In the genomic region with DNA sequence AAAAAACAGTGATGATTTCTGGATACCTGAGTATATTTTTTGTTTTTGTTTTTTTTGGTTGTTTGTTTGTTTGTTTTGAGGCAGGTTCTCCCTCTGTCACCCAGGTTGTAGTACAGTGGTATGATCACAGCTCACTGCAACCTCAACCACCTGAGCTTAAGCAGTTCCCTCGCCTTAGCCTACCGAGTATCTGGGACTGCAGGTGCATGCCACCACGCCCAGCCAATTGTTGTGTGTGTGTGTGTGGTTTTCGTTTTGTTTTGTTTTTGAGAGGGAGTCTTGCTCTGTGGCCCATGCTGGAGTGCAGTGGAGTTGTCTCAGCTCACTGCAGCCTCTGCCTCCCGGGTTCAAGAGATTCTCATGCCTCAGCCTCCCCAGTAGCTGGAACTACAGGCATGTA, we compare ENCODE assay signal across 23 cellular contexts. TPM values are rescaled to one million over a fixed set of nuclear protein-coding genes. Genes with fewer than 3 reads are reported as not detected.
DNase-seq lines count a peak whose midpoint lies in the region; ATAC-seq, FAIRE-seq and TF ChIP-seq lines count a peak whose summit lies in the region.
"Had no signal": no experiment of that assay in that cellular context is flagged by ENCODE, and none has a peak within 500 bp of the region (broad histone marks: within the 10 kb centered on the region; RNA-seq: fewer than 3 reads in every experiment).

No MANE protein-coding gene starts in this region.

- H3K4me1 Mint-ChIP-seq in activated CD8-positive, alpha-beta memory T cell treated with anti-CD3 and anti-CD28 coated beads, Interleukin-2, amount 10 ng/mL, durations not matched to agents 7 days and 5 days: peaks cover 26% of the 10 kb centered on the region

- SMC1A ChIA-PET in GM12878 (lab: Charles Lee; ENCODE audit: uncharacterized antibody, unreplicated experiment): interaction anchor here (1.0 to 1.4 kb wide), 3 partner anchors 27 to 91 kb away, joined by 3 to 5 read pairs (median 4); no protein-coding TSS in a partner anchor

- TF ChIP-seq EP300 in GM12878 (IDR thresholded peaks at IDR 0.05; ENCODE audit: borderline replicate concordance in 1 of 2, control insufficient read depth in 1 of 2, low read depth in 2 of 2, low read length in 2 of 2): no peak

- H3K27ac ChIP-seq in OCI-LY1 (ENCODE audit: low read depth, low read length, poor library complexity, severe bottlenecking) (peak overlapping the region; percentile 57), GM12878 (ENCODE audit: control insufficient read depth, insufficient read depth) (no peak overlapping the region), mesenchymal stem cell (ENCODE audit: low read length, poor library complexity, severe bottlenecking) (no peak overlapping the region)
- H3K27ac ChIP-seq: adrenal gland; BLaER1 treated with 17β-estradiol and CSF1 and Interleukin-3, amounts not matched to agents 10 nM and 100 nM; HL-60; neutrophil; VCaP had no signal

- no peak overlapping the region for H3K14ac ChIP-seq in mesenchymal stem cell (ENCODE audit: low read length in 2 of 2)

- H3K9me2 ChIP-seq in OCI-LY1 (ENCODE audit: low read depth, low read length): no peaks in the 10 kb centered on the region

- H4K91ac ChIP-seq in mesenchymal stem cell (ENCODE audit: low read length): no peak overlapping the region

- H3K4ac ChIP-seq in mesenchymal stem cell (ENCODE audit: low read depth in 1 of 2, low read length in 2 of 2): no peak overlapping the region

- peak; percentile 18 for ATAC-seq in activated CD8-positive, alpha-beta memory T cell treated with anti-CD3 and anti-CD28 coated beads, Interleukin-2, amount 10 ng/mL, durations not matched to agents 7 days and 5 days
- peak; percentile 22; the same call in 1 of the 3 replicates for ATAC-seq in GM12878
- ATAC-seq: HCT116 had no signal

- H3K79me1 ChIP-seq in mesenchymal stem cell (replicated peaks; ENCODE audit: low read length, poor library complexity, severe bottlenecking): peaks cover 23% of the 10 kb centered on the region

- BruUV-seq in GM12878 (replicated peaks; lab: Mats Ljungman, UMichigan): no TSS peak

- FAIRE-seq in GM12878 (lab: Jason Lieb, UNC): no peak
- FAIRE-seq: A204.1, bronchial epithelial cell, endometrium had no signal

- TF ChIP-seq RAD21 in GM12878 (IDR thresholded peaks at IDR 0.05; ENCODE audit: insufficient read depth, low read depth, low read length): no peak

- no peak overlapping the region for H2AK5ac ChIP-seq in mesenchymal stem cell (ENCODE audit: low read length, severe bottlenecking)

- no peaks in the 10 kb centered on the region for H3K27me3 Mint-ChIP-seq in activated CD8-positive, alpha-beta memory T cell treated with anti-CD3 and anti-CD28 coated beads, Interleukin-2, amount 10 ng/mL, durations not matched to agents 7 days and 5 days

- H3K9me3 Mint-ChIP-seq in activated CD8-positive, alpha-beta memory T cell treated with anti-CD3 and anti-CD28 coated beads, Interleukin-2, amount 10 ng/mL, durations not matched to agents 7 days and 5 days (ENCODE audit: low read depth): no peaks in the 10 kb centered on the region
- H3K9me3 Mint-ChIP-seq: immature natural killer cell had no signal

- H3K9ac ChIP-seq in OCI-LY1 (ENCODE audit: low read length) (no peak overlapping the region), GM12878 (ENCODE audit: control insufficient read depth, insufficient read depth, low read length) (no peak overlapping the region), skeletal muscle satellite cell (ENCODE audit: low read depth, low read length) (no peak overlapping the region), mesenchymal stem cell (ENCODE audit: low read length) (no peak overlapping the region)
- H3K9ac ChIP-seq: BLaER1 treated with 17β-estradiol and CSF1 and Interleukin-3, amounts not matched to agents 10 nM and 100 nM had no signal

- TF ChIP-seq POLR2A in GM12878 (IDR thresholded peaks at IDR 0.05; ENCODE audit: low read depth, low read length): no peak

- RAD21 ChIA-PET in GM12878 (lab: Charles Lee; ENCODE audit: unreplicated experiment): interaction anchor here (1.0 kb wide), 2 partner anchors 41 to 131 kb away, joined by 3 read pairs; no protein-coding TSS in a partner anchor

- no peak for TF ChIP-seq CTCF in OCI-LY1 (IDR thresholded peaks at IDR 0.05; ENCODE audit: low read length)
- no peak for TF ChIP-seq CTCF in GM12878 (IDR thresholded peaks at IDR 0.05 in 2 of 3, conservative IDR thresholded peaks at IDR 0.05 in 1 of 3; ENCODE audit: control insufficient read depth in 2 of 3, extremely low read depth in 1 of 3, insufficient read depth in 1 of 3, low read depth in 3 of 3, low read length in 3 of 3)

- H3K9me3 ChIP-seq in OCI-LY1 (ENCODE audit: low read length): no peaks in the 10 kb centered on the region
- H3K9me3 ChIP-seq in GM12878 (replicated peaks; ENCODE audit: control insufficient read depth, insufficient read depth, low read length): no peaks in the 10 kb centered on the region
- H3K9me3 ChIP-seq in skeletal muscle satellite cell (replicated peaks; ENCODE audit: low read length): no peaks in the 10 kb centered on the region
- H3K9me3 ChIP-seq in mesenchymal stem cell (ENCODE audit: control insufficient read depth, low read length): no peaks in the 10 kb centered on the region
- H3K9me3 ChIP-seq: adrenal gland; BLaER1 treated with 17β-estradiol and CSF1 and Interleukin-3, amounts not matched to agents 10 nM and 100 nM; neutrophil had no signal

- peak overlapping the region; percentile 83 for H3K27ac Mint-ChIP-seq in activated CD8-positive, alpha-beta memory T cell treated with anti-CD3 and anti-CD28 coated beads, Interleukin-2, amount 10 ng/mL, durations not matched to agents 7 days and 5 days

- in situ Hi-C loops in GM12878 (cut with MboI): no loop called here

- H3K79me2 ChIP-seq in OCI-LY1 (ENCODE audit: insufficient read depth, low read length): no peaks in the 10 kb centered on the region
- peaks cover 2% of the 10 kb centered on the region; the same call in 1 of the 2 replicates for H3K79me2 ChIP-seq in GM12878 (ENCODE audit: control insufficient read depth, insufficient read depth, low read length)

- POLR2A ChIA-PET in GM12878 (lab: Charles Lee): interaction anchor here (0.6 to 1.0 kb wide), 4 partner anchors 12 to 128 kb away, joined by 3 to 4 read pairs (median 3); no protein-coding TSS in a partner anchor

- H3K36me3 Mint-ChIP-seq in activated CD8-positive, alpha-beta memory T cell treated with anti-CD3 and anti-CD28 coated beads, Interleukin-2, amount 10 ng/mL, durations not matched to agents 7 days and 5 days: peaks cover 1% of the 10 kb centered on the region
- H3K36me3 Mint-ChIP-seq: immature natural killer cell had no signal

- H3K27me3 ChIP-seq in OCI-LY1 (ENCODE audit: insufficient read depth, low read length): no peaks in the 10 kb centered on the region
- no peaks in the 10 kb centered on the region for H3K27me3 ChIP-seq in GM12878 (replicated peaks in 1 of 2; ENCODE audit: control insufficient read depth in 2 of 2, insufficient read depth in 2 of 2, low read length in 1 of 2)
- H3K27me3 ChIP-seq in skeletal muscle satellite cell (ENCODE audit: control insufficient read depth, insufficient read depth, low read length): no peaks in the 10 kb centered on the region
- H3K27me3 ChIP-seq in mesenchymal stem cell (ENCODE audit: control insufficient read depth in 1 of 2, insufficient read depth in 1 of 2, low read length in 2 of 2): no peaks in the 10 kb centered on the region
- H3K27me3 ChIP-seq: adrenal gland; BLaER1 treated with 17β-estradiol and CSF1 and Interleukin-3, amounts not matched to agents 10 nM and 100 nM; neutrophil had no signal

- DNase-seq in activated CD8-positive, alpha-beta memory T cell treated with anti-CD3 and anti-CD28 coated beads, Interleukin-2, amount 10 ng/mL, durations not matched to agents 7 days and 5 days: no peak
- no peak for DNase-seq in activated CD8-positive, alpha-beta memory T cell treated with anti-CD3 and anti-CD28 coated beads, Interleukin-2, amount 50 U/mL, for 4 hours
- no peak for DNase-seq in GM12878 (ENCODE audit: low read depth, low spot score)
- no peak for DNase-seq in nucleus accumbens (lab: John Stamatoyannopoulos, UW)
- no peak for DNase-seq in AG08395 (ENCODE audit: low spot score)
- no peak for DNase-seq in mesenchymal stem cell
- DNase-seq: activated CD8-positive, alpha-beta memory T cell treated with anti-CD3 and anti-CD28 coated beads for 24 hours; adrenal gland; NCI-H2171; NCI-H524 treated with DMSO at 0.1 percent for 48 hours; Right ventricle myocardium superior; substantia nigra had no signal

- no peak overlapping the region for H3K18ac ChIP-seq in mesenchymal stem cell (ENCODE audit: low read depth in 1 of 2, low read length in 2 of 2)

- H2BK120ac ChIP-seq in mesenchymal stem cell (ENCODE audit: low read depth, low read length): no peak overlapping the region

- no peak overlapping the region for H4K8ac ChIP-seq in mesenchymal stem cell (ENCODE audit: low read length)

- no peak overlapping the region for H3K4me2 ChIP-seq in OCI-LY1 (ENCODE audit: low read length)
- H3K4me2 ChIP-seq in GM12878 (ENCODE audit: control insufficient read depth, insufficient read depth): no peak overlapping the region
- H3K4me2 ChIP-seq in skeletal muscle satellite cell (ENCODE audit: low read length): peak overlapping the region; percentile 69
- H3K4me2 ChIP-seq in mesenchymal stem cell (ENCODE audit: low read length, poor library complexity, severe bottlenecking): no peak overlapping the region

- no peak overlapping the region for H3K4me3 ChIP-seq in OCI-LY1 (ENCODE audit: low read depth, low read length, poor library complexity, severe bottlenecking)
- H3K4me3 ChIP-seq in GM12878: no peak overlapping the region
- no peak overlapping the region for H3K4me3 ChIP-seq in skeletal muscle satellite cell (ENCODE audit: low read length)
- no peak overlapping the region for H3K4me3 ChIP-seq in mesenchymal stem cell (ENCODE audit: insufficient read depth in 1 of 2, low read depth in 1 of 2, low read length in 2 of 2)
- H3K4me3 ChIP-seq: adrenal gland; BLaER1 treated with 17β-estradiol and CSF1 and Interleukin-3, amounts not matched to agents 10 nM and 100 nM had no signal

- H2AFZ ChIP-seq in OCI-LY1 (ENCODE audit: low read length) (no peak overlapping the region), GM12878 (ENCODE audit: control insufficient read depth, low read depth, low read length) (no peak overlapping the region), mesenchymal stem cell (ENCODE audit: low read depth, low read length) (no peak overlapping the region)

- H4K20me1 ChIP-seq in OCI-LY1 (ENCODE audit: insufficient read depth, low read length): no peaks in the 10 kb centered on the region
- H4K20me1 ChIP-seq in GM12878 (ENCODE audit: control insufficient read depth, insufficient read depth): no peaks in the 10 kb centered on the region

- CTCF ChIA-PET in activated CD8-positive, alpha-beta memory T cell treated with anti-CD3 and anti-CD28 coated beads, Interleukin-2, amount 10 ng/mL, durations not matched to agents 7 days and 5 days (lab: Charles Lee): no interaction called here
- CTCF ChIA-PET in GM12878 (lab: Yijun Ruan, JAX): interaction anchor here (1.3 to 1.4 kb wide), 2 partner anchors 154 to 203 kb away, joined by 3 to 4 read pairs; no protein-coding TSS in a partner anchor

- H3K4me3 Mint-ChIP-seq in activated CD8-positive, alpha-beta memory T cell treated with anti-CD3 and anti-CD28 coated beads, Interleukin-2, amount 10 ng/mL, durations not matched to agents 7 days and 5 days: no peak overlapping the region
- H3K4me3 Mint-ChIP-seq: immature natural killer cell had no signal

- WGBS in GM12878 (ENCODE audit: insufficient coverage, insufficient replicate concordance, low lambda C conversion rate, missing lambda C conversion rate): 66% methylated on average over 5 of the region's 5 CpGs
- WGBS in mesenchymal stem cell: 72% methylated on average over 4 of the region's 5 CpGs

- no peak overlapping the region for H2BK15ac ChIP-seq in mesenchymal stem cell (ENCODE audit: low read depth, poor library complexity, severe bottlenecking)

- peaks cover 27% of the 10 kb centered on the region for H3K4me1 ChIP-seq in OCI-LY1 (ENCODE audit: insufficient read depth, low read length, severe bottlenecking)
- peaks cover 21% of the 10 kb centered on the region for H3K4me1 ChIP-seq in GM12878 (ENCODE audit: control insufficient read depth, insufficient read depth, low read length)
- peaks cover 18% of the 10 kb centered on the region for H3K4me1 ChIP-seq in skeletal muscle satellite cell (ENCODE audit: control insufficient read depth, insufficient read depth, low read length)
- peaks cover 3% of the 10 kb centered on the region for H3K4me1 ChIP-seq in mesenchymal stem cell (ENCODE audit: control insufficient read depth, insufficient read depth, low read depth, low read length)

- no peaks in the 10 kb centered on the region for H3K36me3 ChIP-seq in OCI-LY1 (ENCODE audit: insufficient read depth, low read length)
- no peaks in the 10 kb centered on the region; a peak in 2 of 4 replicates for H3K36me3 ChIP-seq in GM12878 (ENCODE audit: control insufficient read depth in 2 of 2, insufficient read depth in 2 of 2, low read length in 1 of 2)
- H3K36me3 ChIP-seq in skeletal muscle satellite cell (ENCODE audit: insufficient read depth, low read length): no peaks in the 10 kb centered on the region
- peaks cover 0 to 6% of the 10 kb centered on the region in 2 experiments for H3K36me3 ChIP-seq in mesenchymal stem cell (ENCODE audit: control insufficient read depth in 1 of 2, insufficient read depth in 2 of 2, low read depth in 1 of 2, low read length in 2 of 2)
- H3K36me3 ChIP-seq: adrenal gland, neutrophil had no signal

- intact Hi-C loops in GM12878 (cut with micrococcal nuclease; ENCODE audit: unreplicated experiment): no loop called here

- H3K23ac ChIP-seq in mesenchymal stem cell (ENCODE audit: low read length in 2 of 2): no peak overlapping the region

- H2BK5ac ChIP-seq in mesenchymal stem cell (ENCODE audit: low read depth, low read length, poor library complexity, severe bottlenecking): no peak overlapping the region

- no peak overlapping the region for H2BK12ac ChIP-seq in mesenchymal stem cell (ENCODE audit: low read length in 2 of 2)

- H3F3A ChIP-seq in OCI-LY1 (ENCODE audit: insufficient read depth, low read length): no peaks in the 10 kb centered on the region; the same call in 1 of the 2 replicates

RNA-seq across cellular contexts. Expression of a gene that starts 55.3 kb away (rescaled TPM):
- total RNA-seq in activated CD8-positive, alpha-beta memory T cell treated with anti-CD3 and anti-CD28 coated beads, Interleukin-2, amount 10 ng/mL, durations not matched to agents 7 days and 5 days: 10 to 100 TPM; 61.4 to 77.6 TPM
- total RNA-seq in GM12878 (2013; cell fraction: nucleolus; rRNA removed): 32.4 and 36.3 TPM in 2 replicates
- total RNA-seq in GM12878 (2014; rRNA removed) (69.0 and 78.6 TPM in 2 replicates), GM12878 (2014; rRNA removed; fragmentation: Illumina TruSeq; extraction: Trizol) (66.3 and 71.8 TPM in 2 replicates), GM12878 (2021) (79.4 and 86.2 TPM in 2 replicates)
- polyA plus RNA-seq in GM12878 (2011; ENCODE audit: low read depth): 28.7 TPM
- polyA plus RNA-seq in GM12878 (2011; rRNA removed) (45.4 and 64.5 TPM in 2 replicates), GM12878 (2014; fragmentation: Illumina TruSeq; extraction: Trizol) (69.6 and 99.4 TPM in 2 replicates), GM12878 (2014; fragmentation: Nextera tagmentation; extraction: Ambion mirVana) (10 to 100 TPM in 1 of 2 experiments, 1 to 10 TPM in 1; 8.3 to 15.2 TPM), GM12878 (2014; rRNA removed) (77.5 and 85.3 TPM in 2 replicates), GM12878 (2016; fragmentation: Nextera tagmentation; extraction: Ambion mirVana) (10 to 100 TPM; 71.0 to 78.7 TPM)
- 76.0 and 79.8 TPM in 2 replicates for polyA plus RNA-seq in GM12878 (2011; cell fraction: cytosol; rRNA removed)
- polyA plus RNA-seq in GM12878 (2011; cell fraction: nucleus; rRNA removed): 62.4 and 81.8 TPM in 2 replicates
- 35.2 and 39.0 TPM in 2 replicates for polyA plus RNA-seq in GM12878 (2012)
- polyA minus RNA-seq in GM12878 (2011; rRNA and poly(A)+ RNA removed): 80.5 and 117 TPM in 2 replicates
- 16.3 and 25.6 TPM in 2 replicates for polyA minus RNA-seq in GM12878 (2011; cell fraction: cytosol; rRNA and poly(A)+ RNA removed)
- polyA minus RNA-seq in GM12878 (2011; cell fraction: nucleus; rRNA and poly(A)+ RNA removed): 12.7 and 28.6 TPM in 2 replicates
- 40.8 and 41.1 TPM in 2 replicates for total RNA-seq in skeletal muscle satellite cell (2012; rRNA removed)
- 13.0 TPM for polyA plus RNA-seq in mesenchymal stem cell (2013, experiment 1 of 2)
- polyA plus RNA-seq in mesenchymal stem cell (2013, experiment 2 of 2): 13.9 TPM
